8 cellular contexts compared by ENCODE assay signal in genomic region chr5:32711693-32712462, GRCh38.
DNase-seq lines count a peak whose midpoint lies in the region; ATAC-seq and TF ChIP-seq lines count a peak whose summit lies in the region.

No MANE protein-coding gene starts in this region.

- no peak overlapping the region for H3K27ac Mint-ChIP-seq in activated naive CD8-positive, alpha-beta T cell

- CTCF ChIA-PET in HEK293 (lab: Yijun Ruan, JAX), result interaction anchor here (0.9 kb wide), 1 partner anchor 90 kb away, joined by 3 read pairs; no protein-coding TSS in a partner anchor

- no peaks in the 10 kb centered on the region for H3K9me3 ChIP-seq in HEK293 (ENCODE audit: control insufficient read depth, insufficient read depth, low read depth, low read length)
- H3K9me3 ChIP-seq in iPS-18a (ENCODE audit: control insufficient read depth, low read depth, low read length), result no peaks in the 10 kb centered on the region

- POLR2A ChIA-PET in HEK293 (lab: Yijun Ruan, JAX), result no interaction called here

- no peaks in the 10 kb centered on the region for H3K36me3 Mint-ChIP-seq in activated naive CD8-positive, alpha-beta T cell

- H3K36me3 ChIP-seq in HEK293 (ENCODE audit: control insufficient read depth in 2 of 2, insufficient read depth in 1 of 2, low read length in 2 of 2), result no peaks in the 10 kb centered on the region
- H3K36me3 ChIP-seq in iPS-18a (ENCODE audit: control insufficient read depth, low read depth, low read length), result no peaks in the 10 kb centered on the region

- H3K27me3 Mint-ChIP-seq in activated naive CD8-positive, alpha-beta T cell, result peaks cover 27% of the 10 kb centered on the region

- H3K27ac ChIP-seq in HEK293 (ENCODE audit: extremely low read depth, low read depth, low read length), result no peak overlapping the region
- no peak overlapping the region for H3K27ac ChIP-seq in iPS-18a (ENCODE audit: low read length)

- H3K4me1 Mint-ChIP-seq in activated naive CD8-positive, alpha-beta T cell (ENCODE audit: low read depth), result peaks cover 30% of the 10 kb centered on the region

- H3K4me3 Mint-ChIP-seq in activated naive CD8-positive, alpha-beta T cell, result peak overlapping the region; percentile 70

- peak overlapping the region; percentile 10 for H3K4me3 ChIP-seq in HEK293 (ENCODE audit: low read depth, low read length)
- H3K4me3 ChIP-seq in iPS-18a (ENCODE audit: low read length), result peak overlapping the region; percentile 29

- peak; percentile 27 for DNase-seq in stimulated activated CD8-positive, alpha-beta memory T cell treated with anti-CD3 and anti-CD28 coated beads, Interleukin-4, amount 100 ng/mL, for 48 hours
- no peak for DNase-seq in SKM-1 treated with dmso at 0.1 percent for 144 hours (lab: John Stamatoyannopoulos, UW; ENCODE audit: unreplicated experiment)

- TF ChIP-seq CTCF in HEK293 (tag by site-specific recombination; IDR thresholded peaks at IDR 0.05), result no peak

- H3K9me3 Mint-ChIP-seq in activated naive CD8-positive, alpha-beta T cell (ENCODE audit: low read depth), result no peaks in the 10 kb centered on the region

- no peak overlapping the region for H3K9ac ChIP-seq in iPS-18a (ENCODE audit: low read length)

- H3K4me1 ChIP-seq in HEK293 (ENCODE audit: control insufficient read depth, insufficient read depth, low read length), result peaks cover 5% of the 10 kb centered on the region; the same call in 1 of the 2 replicates
- peaks cover 18% of the 10 kb centered on the region for H3K4me1 ChIP-seq in iPS-18a (ENCODE audit: control insufficient read depth, low read depth, low read length)

- ATAC-seq in GM19467 (IDR thresholded peaks at IDR 0.05; ENCODE audit: unreplicated experiment), result no peak
- no peak for ATAC-seq in GM21717 (IDR thresholded peaks at IDR 0.05; ENCODE audit: unreplicated experiment)
- no peak for ATAC-seq in GM21723 (IDR thresholded peaks at IDR 0.05; ENCODE audit: unreplicated experiment)

- peaks cover 91% of the 10 kb centered on the region for H3K27me3 ChIP-seq in iPS-18a (ENCODE audit: control insufficient read depth, insufficient read depth, low read length)

TF ChIP-seq in HEK293, 187 proteins besides CTCF, POLR2A, EP300 and RAD21:
- TF ChIP-seq SP2 (tag by site-specific recombination; IDR thresholded peaks at IDR 0.05) (no peak), ZNF140 (tag by site-specific recombination; IDR thresholded peaks at IDR 0.05) (peak; percentile 62; the same call in 1 of the 2 replicates)
